ENCODE assay signal across 8 cellular contexts in the genomic region with DNA sequence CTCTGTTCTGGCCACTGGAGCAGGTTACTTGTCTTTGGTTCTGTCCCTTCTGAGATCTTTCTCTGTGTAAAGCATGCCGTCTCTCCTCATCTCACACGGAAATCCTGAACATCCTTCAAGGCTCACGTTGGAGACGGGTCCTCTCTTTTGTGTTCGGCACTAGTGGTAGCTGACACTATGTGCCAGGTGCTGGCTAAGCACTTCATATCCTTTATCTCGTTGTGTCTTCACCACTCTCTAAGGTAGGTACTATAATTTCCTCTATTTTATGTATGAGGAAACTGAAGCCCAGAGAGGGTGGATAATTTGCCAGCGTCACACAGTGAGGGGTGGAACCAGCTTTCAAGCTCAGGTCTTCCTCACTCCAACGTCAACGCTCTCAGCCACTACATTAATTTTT. TPM values are rescaled to one million over a fixed set of nuclear protein-coding genes. Genes with fewer than 3 reads are reported as not detected.
DNase-seq lines count a peak whose midpoint lies in the region; ATAC-seq and TF ChIP-seq lines count a peak whose summit lies in the region.

No MANE protein-coding gene starts in this region.

- peaks cover 20% of the 10 kb centered on the region for H3K36me3 ChIP-seq in Panc1 (ENCODE audit: control insufficient read depth, insufficient read depth, low read length)

- intact Hi-C loops in Panc1 (cut with micrococcal nuclease; ENCODE audit: unreplicated experiment): no loop called here

- H3K4me3 ChIP-seq in Panc1 (ENCODE audit: low read depth in 2 of 2, low read length in 2 of 2) (peak overlapping the region; percentile 67 to 97), epithelial cell of esophagus (ENCODE audit: low read length) (peak overlapping the region; percentile 92), skeletal muscle cell (ENCODE audit: low read depth, low read length) (peak overlapping the region; percentile 100)

- H3K9me3 ChIP-seq in Panc1 (ENCODE audit: control insufficient read depth, insufficient read depth, low read depth, low read length): no peaks in the 10 kb centered on the region

- TF ChIP-seq CTCF in Panc1 (IDR thresholded peaks at IDR 0.05) (no peak), epithelial cell of esophagus (IDR thresholded peaks at IDR 0.05; ENCODE audit: insufficient read depth, low read depth, low read length, missing control alignments) (no peak)

- peak; percentile 19 to 72 (median 51) for DNase-seq in NCI-H1417 (lab: John Stamatoyannopoulos, UW)
- DNase-seq in NCI-H1417 treated with DMSO at 0.1 percent for 48 hours (lab: John Stamatoyannopoulos, UW): no peak
- no peak for DNase-seq in Panc1 (ENCODE audit: low read depth, low spot score)
- no peak for DNase-seq in epithelial cell of esophagus (ENCODE audit: low read depth)
- DNase-seq in skeletal muscle cell (ENCODE audit: low read depth): no peak
- no peak for DNase-seq in cerebellar nuclear complex (lab: John Stamatoyannopoulos, UW)

- no peak for ATAC-seq in Panc1
- no peak for ATAC-seq in HG03342 (IDR thresholded peaks at IDR 0.05; ENCODE audit: unreplicated experiment)
- ATAC-seq in HG02981 (IDR thresholded peaks at IDR 0.05; ENCODE audit: unreplicated experiment): no peak

- TSS peak; percentile 75 for BruUV-seq in Panc1 (replicated peaks; lab: Mats Ljungman, UMichigan)

- in situ Hi-C loops in Panc1 (cut with HindIII; ENCODE audit: low pct_unique_long_range_greater_than_20kb, low sequenced_read_pairs): no loop called here

- peak overlapping the region; percentile 98 for H3K27ac ChIP-seq in Panc1 (ENCODE audit: low read length)

- H3K27me3 ChIP-seq in Panc1 (ENCODE audit: control insufficient read depth, insufficient read depth, low read length): no peaks in the 10 kb centered on the region

- CTCF ChIA-PET in Panc1 (lab: Charles Lee): interaction anchor here (0.6 to 3.1 kb wide), 2 partner anchors 57 to 125 kb away, joined by 3 to 10 read pairs; a partner anchor contains a TSS

- POLR2A ChIA-PET in Panc1 (lab: Charles Lee): interaction anchor here (0.6 kb wide), 3 partner anchors 14 to 613 kb away, joined by 3 to 8 read pairs (median 4); a partner anchor contains a TSS

- peaks cover 35% of the 10 kb centered on the region for H3K4me1 ChIP-seq in Panc1 (ENCODE audit: control insufficient read depth, insufficient read depth, low read length)

RNA-seq across cellular contexts. Expression of a gene that starts 1.2 kb away (rescaled TPM):
- total RNA-seq in Panc1 (2021; ENCODE audit: unreplicated experiment): 52.4 TPM
- 37.9 TPM for polyA plus RNA-seq in Panc1 (2012; ENCODE audit: insufficient read length)

RNA-seq across cellular contexts. Expression of a gene that starts 1.5 kb away (rescaled TPM):
- total RNA-seq in Panc1 (2021; ENCODE audit: unreplicated experiment): 44.7 TPM
- polyA plus RNA-seq in Panc1 (2012; ENCODE audit: insufficient read length): 32.3 TPM

RNA-seq across cellular contexts. Expression of a gene that starts 12.8 kb away (rescaled TPM):
- total RNA-seq in Panc1 (2021; ENCODE audit: unreplicated experiment): 0.54 TPM
- polyA plus RNA-seq in Panc1 (2012; ENCODE audit: insufficient read length): 0.81 TPM

Comparison
In these comparisons a context has a peak if more than half of its experiments do, and no peak if none do; other contexts are left out.
1. DNase-seq: peak in NCI-H1417 (3 of 3); none in NCI-H1417 treated with DMSO at 0.1 percent for 48 hours (single experiment), Panc1 (single experiment), epithelial cell of esophagus (single experiment), skeletal muscle cell (single experiment) and cerebellar nuclear complex (0 of 2).
2. Peak in every context shown above with its lines, with median percentiles within 50 percentile points of each other: H3K4me3 ChIP-seq.